Comparison of ENCODE assay signal across 7 cellular contexts in the genomic region with DNA sequence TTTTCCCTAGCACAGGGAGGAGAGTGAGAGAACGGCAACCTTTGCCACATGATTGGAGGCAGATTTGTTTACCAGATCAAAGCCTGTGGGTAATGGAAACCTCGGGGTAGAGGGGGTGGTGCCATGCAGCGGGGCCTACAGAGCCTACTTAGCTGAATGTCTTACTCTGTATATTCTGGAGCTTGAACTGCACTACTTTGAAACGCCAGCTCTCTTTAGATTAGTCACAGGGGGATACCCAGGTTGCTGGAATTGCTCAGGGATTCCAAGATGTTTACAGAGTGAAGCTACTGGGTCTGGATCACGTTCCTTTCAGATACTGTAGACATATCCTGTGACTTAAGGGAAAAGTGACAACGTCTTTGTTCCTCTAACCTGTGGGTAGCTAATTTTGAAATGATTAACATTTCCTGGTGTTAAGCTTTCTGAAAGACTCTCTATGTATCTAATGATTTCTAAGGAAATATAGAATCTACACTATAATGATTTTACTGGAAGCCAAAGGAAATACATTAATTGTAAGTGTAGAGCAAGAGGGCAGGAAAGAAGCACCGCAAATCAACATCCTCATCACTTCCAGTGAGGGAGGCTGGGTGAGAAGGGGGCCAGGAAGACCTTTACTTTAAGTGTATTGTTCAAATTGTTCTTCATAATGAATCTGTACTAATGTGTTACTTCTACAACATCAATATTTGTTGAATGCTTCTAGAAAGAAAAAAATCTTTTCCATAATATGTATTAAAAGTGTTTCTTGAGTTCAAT.
DNase-seq lines count a peak whose midpoint lies in the region; ATAC-seq and TF ChIP-seq lines count a peak whose summit lies in the region.

No MANE protein-coding gene starts in this region.

- H3K27ac ChIP-seq in muscle layer of colon (ENCODE audit: low read depth, low read length): peak overlapping the region; percentile 66

- in situ Hi-C loops in GM13977 (cut with MboI; ENCODE audit: low pct_unique_long_range_greater_than_20kb, low sequenced_read_pairs, unreplicated experiment): no loop called here

- H3K36me3 ChIP-seq in muscle layer of colon (ENCODE audit: insufficient read depth, low read length): no peaks in the 10 kb centered on the region

- H3K27me3 Mint-ChIP-seq in stimulated activated naive CD8-positive, alpha-beta T cell treated with anti-CD3 and anti-CD28 coated beads, Interleukin-15, Interleukin-2, amounts not matched to agents 100 ng/mL and 50 ng/mL, for 24 hours: no peaks in the 10 kb centered on the region

- ATAC-seq in GM21515 (IDR thresholded peaks at IDR 0.05; ENCODE audit: unreplicated experiment): no peak

- no peaks in the 10 kb centered on the region for H3K27me3 ChIP-seq in muscle layer of colon (ENCODE audit: control insufficient read depth in 1 of 2, insufficient read depth in 2 of 2, low read length in 2 of 2)

- H3K4me3 ChIP-seq in muscle layer of colon (ENCODE audit: low read depth in 1 of 2, low read length in 2 of 2): no peak overlapping the region

- peaks cover 32% of the 10 kb centered on the region for H3K4me1 Mint-ChIP-seq in stimulated activated naive CD8-positive, alpha-beta T cell treated with anti-CD3 and anti-CD28 coated beads, Interleukin-15, Interleukin-2, amounts not matched to agents 100 ng/mL and 50 ng/mL, for 24 hours (ENCODE audit: low read depth)

- peak overlapping the region; percentile 51 for H3K4me3 Mint-ChIP-seq in stimulated activated naive CD8-positive, alpha-beta T cell treated with anti-CD3 and anti-CD28 coated beads, Interleukin-15, Interleukin-2, amounts not matched to agents 100 ng/mL and 50 ng/mL, for 24 hours

- no peaks in the 10 kb centered on the region for H3K9me3 Mint-ChIP-seq in stimulated activated naive CD8-positive, alpha-beta T cell treated with anti-CD3 and anti-CD28 coated beads, Interleukin-15, Interleukin-2, amounts not matched to agents 100 ng/mL and 50 ng/mL, for 24 hours

- H3K27ac Mint-ChIP-seq in stimulated activated naive CD8-positive, alpha-beta T cell treated with anti-CD3 and anti-CD28 coated beads, Interleukin-15, Interleukin-2, amounts not matched to agents 100 ng/mL and 50 ng/mL, for 24 hours: peak overlapping the region; percentile 89

- peaks cover 22% of the 10 kb centered on the region for H3K4me1 ChIP-seq in muscle layer of colon (ENCODE audit: insufficient read depth, low read length)

- H3K9me3 ChIP-seq in muscle layer of colon (ENCODE audit: low read length): no peaks in the 10 kb centered on the region

- no peak overlapping the region for H3K9ac ChIP-seq in muscle layer of colon (ENCODE audit: low read length)

- H3K36me3 Mint-ChIP-seq in stimulated activated naive CD8-positive, alpha-beta T cell treated with anti-CD3 and anti-CD28 coated beads, Interleukin-15, Interleukin-2, amounts not matched to agents 100 ng/mL and 50 ng/mL, for 24 hours (ENCODE audit: low read depth): no peaks in the 10 kb centered on the region

- DNase-seq in NCI-H82 (lab: John Stamatoyannopoulos, UW): peak; percentile 60
- DNase-seq in activated naive CD4-positive, alpha-beta T cell treated with Interleukin-2 at 50 U/mL for 16 hours: peak; percentile 39
- no peak for DNase-seq in NCI-H1436 treated with DMSO at 0.1 percent for 48 hours (lab: John Stamatoyannopoulos, UW)
- no peak for DNase-seq in GM13977 (ENCODE audit: low spot score)

- TF ChIP-seq CTCF in GM13977 (IDR thresholded peaks at IDR 0.05; ENCODE audit: extremely low read depth, insufficient read depth, missing control alignments): no peak

Comparison
In these comparisons a context has a peak if more than half of its experiments do, and no peak if none do; other contexts are left out.
1. DNase-seq: peak in NCI-H82 (single experiment) and activated naive CD4-positive, alpha-beta T cell treated with Interleukin-2 at 50 U/mL for 16 hours (single experiment); none in NCI-H1436 treated with DMSO at 0.1 percent for 48 hours (single experiment) and GM13977 (single experiment).